In genomic region chr12:111780615-111781014, GRCh38 we compare ENCODE assay signal across 21 cellular contexts. TPM values are rescaled to one million over a fixed set of nuclear protein-coding genes. Genes with fewer than 3 reads are reported as not detected.
DNase-seq lines count a peak whose midpoint lies in the region; ATAC-seq and TF ChIP-seq lines count a peak whose summit lies in the region.
"Had no signal": no experiment of that assay in that cellular context is flagged by ENCODE, and none has a peak within 500 bp of the region (broad histone marks: within the 10 kb centered on the region; RNA-seq: fewer than 3 reads in every experiment).

No MANE protein-coding gene starts in this region.

- peaks cover 10% of the 10 kb centered on the region for H3K9me3 Mint-ChIP-seq in dendritic cell treated with granulocyte-macrophage colony-stimulating factor and Interleukin-4, amounts not matched to agents 40 ng/mL and 50 ng/mL, for 4 days
- H3K9me3 Mint-ChIP-seq in activated CD8-positive, alpha-beta T cell treated with anti-CD3 and anti-CD28 coated beads for 36 hours: peaks cover 3% of the 10 kb centered on the region
- H3K9me3 Mint-ChIP-seq: activated naive CD4-positive, alpha-beta T cell treated with anti-CD3 and anti-CD28 coated beads, Interleukin-2, amount 50 U/mL, for 72 hours; CD8-positive, alpha-beta memory T cell; endodermal cell; naive thymus-derived CD8-positive, alpha-beta T cell had no signal

- H3K4me3 ChIP-seq in lung (no peak overlapping the region), transverse colon (no peak overlapping the region)
- H3K4me3 ChIP-seq: ascending aorta, ovary, testis had no signal

- TF ChIP-seq EP300 in transverse colon (IDR thresholded peaks at IDR 0.05; ENCODE audit: low read depth): no peak

- 74 to 93% methylated on average over 5 of the region's 5 CpGs for WGBS in lung, 2 donors
- WGBS in transverse colon (ENCODE audit: low coverage in 1 of 2), 2 donors: 83 to 100% methylated on average over 3 to 5 of the region's 5 CpGs

- TF ChIP-seq CTCF in lung (IDR thresholded peaks at IDR 0.05; ENCODE audit: control extremely low read depth, extremely low read depth) (no peak), transverse colon (IDR thresholded peaks at IDR 0.05) (no peak)
- TF ChIP-seq CTCF in activated CD8-positive, alpha-beta T cell treated with anti-CD3 and anti-CD28 coated beads for 36 hours (IDR thresholded peaks at IDR 0.05): no peak

- H3K27ac ChIP-seq in lung (ENCODE audit: low read depth in 1 of 2, low read length in 1 of 2) (peak overlapping the region in 1 of 2 donors; percentile 78), transverse colon (peak overlapping the region; percentile 93 to 98 (median 96))
- H3K27ac ChIP-seq: ascending aorta, ovary, testis had no signal

- peaks cover 54% of the 10 kb centered on the region for H3K36me3 Mint-ChIP-seq in dendritic cell treated with granulocyte-macrophage colony-stimulating factor and Interleukin-4, amounts not matched to agents 40 ng/mL and 50 ng/mL, for 4 days (ENCODE audit: low read depth)
- H3K36me3 Mint-ChIP-seq in activated CD8-positive, alpha-beta T cell treated with anti-CD3 and anti-CD28 coated beads for 36 hours (ENCODE audit: low read depth): no peaks in the 10 kb centered on the region
- H3K36me3 Mint-ChIP-seq: activated CD8-positive, alpha-beta memory T cell treated with anti-CD3 and anti-CD28 coated beads, Interleukin-2, amount 10 ng/mL, durations not matched to agents 7 days and 5 days; activated naive CD4-positive, alpha-beta T cell treated with anti-CD3 and anti-CD28 coated beads, Interleukin-2, amount 50 U/mL, for 72 hours; naive thymus-derived CD8-positive, alpha-beta T cell had no signal

- POLR2A ChIA-PET in activated CD8-positive, alpha-beta T cell treated with anti-CD3 and anti-CD28 coated beads for 36 hours (lab: Charles Lee): interaction anchor here (0.6 kb wide), 1 partner anchor 671 kb away, joined by 4 read pairs; no protein-coding TSS in a partner anchor

- peaks cover 10 to 33% of the 10 kb centered on the region in 2 donors for H3K36me3 ChIP-seq in lung (ENCODE audit: control insufficient read depth in 2 of 2, insufficient read depth in 2 of 2, low read length in 2 of 2)
- peaks cover 0 to 38% (median 24%) of the 10 kb centered on the region in 4 donors for H3K36me3 ChIP-seq in transverse colon
- H3K36me3 ChIP-seq: ovary had no signal

- H3K27me3 Mint-ChIP-seq in dendritic cell treated with granulocyte-macrophage colony-stimulating factor and Interleukin-4, amounts not matched to agents 40 ng/mL and 50 ng/mL, for 4 days: no peaks in the 10 kb centered on the region
- H3K27me3 Mint-ChIP-seq in activated CD8-positive, alpha-beta T cell treated with anti-CD3 and anti-CD28 coated beads for 36 hours: no peaks in the 10 kb centered on the region

- H3K9me3 ChIP-seq in lung (ENCODE audit: control insufficient read depth in 2 of 2, insufficient read depth in 1 of 2, low read length in 1 of 2) (peaks cover 0 to 4% of the 10 kb centered on the region in 2 donors), transverse colon (no peaks in the 10 kb centered on the region)
- H3K9me3 ChIP-seq: ascending aorta, ovary, testis had no signal

- in situ Hi-C loops in transverse colon (cut with MboI; ENCODE audit: low pct_ligation_motif_present in 1 of 4, low pct_unique_long_range_greater_than_20kb in 1 of 4, low sequenced_read_pairs in 3 of 4): no loop called here

- ATAC-seq in lung (ENCODE audit: insufficient read depth, low FRiP score): peak; percentile 35
- ATAC-seq in activated CD8-positive, alpha-beta T cell treated with anti-CD3 and anti-CD28 coated beads for 36 hours: no peak
- no peak for ATAC-seq in HG03196 (IDR thresholded peaks at IDR 0.05; ENCODE audit: unreplicated experiment)
- ATAC-seq: activated CD8-positive, alpha-beta memory T cell treated with anti-CD3 and anti-CD28 coated beads, Interleukin-2, amount 10 ng/mL, durations not matched to agents 7 days and 5 days; activated naive CD4-positive, alpha-beta T cell treated with anti-CD3 and anti-CD28 coated beads, Interleukin-2, amount 50 U/mL, for 72 hours; naive thymus-derived CD8-positive, alpha-beta T cell had no signal

- peak; percentile 37 for TF ChIP-seq POLR2A in transverse colon (IDR thresholded peaks at IDR 0.05)

- intact Hi-C loops in dendritic cell treated with granulocyte-macrophage colony-stimulating factor and Interleukin-4, amounts not matched to agents 40 ng/mL and 50 ng/mL, for 4 days (cut with micrococcal nuclease): no loop called here
- intact Hi-C loops in transverse colon (cut with DNase I; ENCODE audit: low total_unique reads): no loop called here
- intact Hi-C loops in activated CD8-positive, alpha-beta T cell treated with anti-CD3 and anti-CD28 coated beads for 36 hours (cut with micrococcal nuclease): no loop called here

- peaks cover 8 to 30% of the 10 kb centered on the region in 2 donors for H3K4me1 ChIP-seq in lung (ENCODE audit: control insufficient read depth in 2 of 2, insufficient read depth in 2 of 2, low read length in 2 of 2)
- peaks cover 27 to 58% (median 53%) of the 10 kb centered on the region in 4 donors for H3K4me1 ChIP-seq in transverse colon

- CTCF ChIA-PET in activated CD8-positive, alpha-beta T cell treated with anti-CD3 and anti-CD28 coated beads for 36 hours (lab: Charles Lee): interaction anchor here (1.5 kb wide), 1 partner anchor 32 kb away, joined by 4 read pairs; no protein-coding TSS in a partner anchor

- peak overlapping the region; percentile 73 for H3K27ac Mint-ChIP-seq in dendritic cell treated with granulocyte-macrophage colony-stimulating factor and Interleukin-4, amounts not matched to agents 40 ng/mL and 50 ng/mL, for 4 days
- H3K27ac Mint-ChIP-seq in activated CD8-positive, alpha-beta T cell treated with anti-CD3 and anti-CD28 coated beads for 36 hours: no peak overlapping the region
- H3K27ac Mint-ChIP-seq: activated CD8-positive, alpha-beta memory T cell treated with anti-CD3 and anti-CD28 coated beads, Interleukin-2, amount 10 ng/mL, durations not matched to agents 7 days and 5 days; endodermal cell had no signal

- peaks cover 49% of the 10 kb centered on the region for H3K4me1 Mint-ChIP-seq in dendritic cell treated with granulocyte-macrophage colony-stimulating factor and Interleukin-4, amounts not matched to agents 40 ng/mL and 50 ng/mL, for 4 days (ENCODE audit: low read depth)
- peaks cover 1% of the 10 kb centered on the region for H3K4me1 Mint-ChIP-seq in activated CD8-positive, alpha-beta T cell treated with anti-CD3 and anti-CD28 coated beads for 36 hours (ENCODE audit: low read depth)
- H3K4me1 Mint-ChIP-seq: CD8-positive, alpha-beta memory T cell had no signal

- H3K4me3 Mint-ChIP-seq in dendritic cell treated with granulocyte-macrophage colony-stimulating factor and Interleukin-4, amounts not matched to agents 40 ng/mL and 50 ng/mL, for 4 days: no peak overlapping the region
- no peak overlapping the region for H3K4me3 Mint-ChIP-seq in activated CD8-positive, alpha-beta T cell treated with anti-CD3 and anti-CD28 coated beads for 36 hours
- H3K4me3 Mint-ChIP-seq: activated CD8-positive, alpha-beta memory T cell treated with anti-CD3 and anti-CD28 coated beads, Interleukin-2, amount 10 ng/mL, durations not matched to agents 7 days and 5 days; CD8-positive, alpha-beta memory T cell; endodermal cell; naive thymus-derived CD8-positive, alpha-beta T cell had no signal

- DNase-seq in LoVo (ENCODE audit: low spot score) (peak; percentile 64), lung (ENCODE audit: low spot score) (peak; percentile 63), transverse colon (peak; percentile 74), NCI-H524 (lab: John Stamatoyannopoulos, UW) (no peak)
- DNase-seq in activated CD8-positive, alpha-beta T cell treated with anti-CD3 and anti-CD28 coated beads for 36 hours: no peak
- DNase-seq: activated CD4-positive, alpha-beta T cell treated with anti-CD3 and anti-CD28 coated beads for 1 hour; activated CD8-positive, alpha-beta memory T cell treated with anti-CD3 and anti-CD28 coated beads, Interleukin-2, amount 10 ng/mL, durations not matched to agents 7 days and 5 days; CD8-positive, alpha-beta memory T cell; endodermal cell; H7; Kasumi-1; NCI-H1105 treated with DMSO at 0.1 percent for 48 hours; NCI-H526 treated with DMSO at 0.1 percent for 48 hours; ovary; Right ventricle myocardium superior; testis had no signal

- H3K27me3 ChIP-seq in lung (ENCODE audit: control insufficient read depth, insufficient read depth) (no peaks in the 10 kb centered on the region), transverse colon (no peaks in the 10 kb centered on the region)
- H3K27me3 ChIP-seq: ascending aorta, ovary, testis had no signal

RNA-seq across cellular contexts. Expression of gene ALDH2, which starts 13.9 kb away (rescaled TPM):
- total RNA-seq in lung (100 to 1,000 TPM in 1 of 2 donors, 10 to 100 TPM in 1; 48.5 to 324 TPM), transverse colon (100 to 1,000 TPM; 102 to 239 (median 162) TPM)
- polyA plus RNA-seq in lung: 100 to 1,000 TPM; 157 to 158 TPM
- 1 to 10 TPM; 3.2 to 3.8 TPM for total RNA-seq in activated CD8-positive, alpha-beta T cell treated with anti-CD3 and anti-CD28 coated beads for 36 hours

Comparison
In these comparisons a context has a peak if more than half of its experiments do, and no peak if none do; other contexts are left out.
1. DNase-seq: peak in LoVo (single experiment), lung (single experiment) and transverse colon (single experiment); none in activated CD8-positive, alpha-beta T cell treated with anti-CD3 and anti-CD28 coated beads for 36 hours (single experiment) and NCI-H524 (0 of 2).
2. RNA of gene ALDH2, which starts 13.9 kb away (total RNA-seq): 48.5 to 324 TPM in lung and 102 to 239 TPM in transverse colon; 3.2 to 3.8 TPM in activated CD8-positive, alpha-beta T cell treated with anti-CD3 and anti-CD28 coated beads for 36 hours; every median in the first group is over 10 times any median in the second.